In genomic region chr6:152854086-152854795, GRCh38 we compare ENCODE assay signal across 5 cellular contexts.
"Had no signal": no experiment of that assay in that cellular context is flagged by ENCODE, and none has a peak within 500 bp of the region (broad histone marks: within the 10 kb centered on the region; RNA-seq: fewer than 3 reads in every experiment).

No MANE protein-coding gene starts in this region.

- H2AFZ ChIP-seq: GM23248 had no signal

- H3K9ac ChIP-seq: GM23248 had no signal

- H3K9me3 Mint-ChIP-seq: H9 had no signal

- ATAC-seq: K562 had no signal

- H3K27ac ChIP-seq: GM23248 had no signal

- DNase-seq: GM23248, H9, HCEC 1CT, IMR-90 had no signal

- H3K4me3 Mint-ChIP-seq: H9 had no signal

- H3K27ac Mint-ChIP-seq: H9 had no signal

- H3K4me3 ChIP-seq: GM23248, K562 had no signal
